ENCODE assay signal across 28 cellular contexts in the genomic region with DNA sequence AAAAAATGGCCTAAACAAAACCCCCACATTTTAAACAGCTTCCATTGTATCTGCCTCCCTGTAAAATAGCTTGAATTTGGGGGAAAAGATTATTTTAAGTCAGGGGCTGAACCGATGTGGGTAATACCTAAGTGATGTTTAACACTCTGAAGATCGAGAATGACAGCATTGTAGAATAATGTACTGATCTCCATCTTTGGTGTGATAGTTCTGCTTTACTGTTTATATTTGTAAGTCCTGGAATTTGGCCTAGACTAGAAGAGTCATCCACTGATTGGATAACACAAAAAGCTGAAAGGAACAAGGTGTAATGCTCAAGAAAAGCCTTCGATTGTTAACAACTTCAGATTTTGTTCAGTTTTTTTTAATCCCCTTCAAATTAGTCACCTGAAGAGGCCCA. TPM values are rescaled to one million over a fixed set of nuclear protein-coding genes. Genes with fewer than 3 reads are reported as not detected.
"Had no signal": no experiment of that assay in that cellular context is flagged by ENCODE, and none has a peak within 500 bp of the region (broad histone marks: within the 10 kb centered on the region; RNA-seq: fewer than 3 reads in every experiment).

No MANE protein-coding gene starts in this region.

- H3K27ac ChIP-seq: KMS-11, SK-N-MC had no signal

- H3K9me3 ChIP-seq: MG63 had no signal

- H3K4me1 Mint-ChIP-seq: activated B cell treated with CpG ODN at 0.5 μM for 24 hours; activated CD4-positive, alpha-beta T cell treated with anti-CD3 and anti-CD28 coated beads, Interleukin-2, amount 10 ng/mL, durations not matched to agents 24 days and 14 days; activated naive CD8-positive, alpha-beta T cell treated with anti-CD3 and anti-CD28 coated beads, Interleukin-2, amount 50 U/mL, for 24 hours had no signal

- H3K4me3 ChIP-seq: MG63, SK-N-MC had no signal

- H3K9ac ChIP-seq: KMS-11 had no signal

- H3K27me3 Mint-ChIP-seq: activated B cell treated with CpG ODN at 0.5 μM for 24 hours had no signal

- H3K4me3 Mint-ChIP-seq: activated B cell treated with CpG ODN at 0.5 μM for 24 hours; activated CD4-positive, alpha-beta T cell treated with anti-CD3 and anti-CD28 coated beads, Interleukin-2, amount 10 ng/mL, durations not matched to agents 24 days and 14 days; activated CD8-positive, alpha-beta memory T cell treated with anti-CD3 and anti-CD28 coated beads, Interleukin-2, amount 10 ng/mL, durations not matched to agents 7 days and 5 days; activated naive CD8-positive, alpha-beta T cell treated with anti-CD3 and anti-CD28 coated beads, Interleukin-2, amount 50 U/mL, for 24 hours; activated T-cell treated with anti-CD3 and anti-CD28 coated beads, Interleukin-2, amount 50 U/mL, for 4 hours; T-helper 2 cell treated with Interferon-gamma antibody and Interleukin-4, amounts not matched to agents 5 μg/mL and 100 μg/mL, for 36 hours had no signal

- H3K36me3 Mint-ChIP-seq: activated CD8-positive, alpha-beta memory T cell treated with anti-CD3 and anti-CD28 coated beads, Interleukin-2, amount 10 ng/mL, durations not matched to agents 7 days and 5 days; activated naive CD4-positive, alpha-beta T cell treated with anti-CD3 and anti-CD28 coated beads, Interleukin-2, amount 50 U/mL, for 72 hours had no signal

- H3K9me3 Mint-ChIP-seq: activated CD4-positive, alpha-beta T cell treated with anti-CD3 and anti-CD28 coated beads, Interleukin-2, amount 10 ng/mL, durations not matched to agents 24 days and 14 days; activated naive CD4-positive, alpha-beta T cell treated with anti-CD3 and anti-CD28 coated beads, Interleukin-2, amount 50 U/mL, for 72 hours; activated naive CD8-positive, alpha-beta T cell treated with anti-CD3 and anti-CD28 coated beads, Interleukin-2, amount 50 U/mL, for 24 hours; activated T-cell treated with anti-CD3 and anti-CD28 coated beads, Interleukin-2, amount 50 U/mL, for 4 hours; T-helper 2 cell treated with Interferon-gamma antibody and Interleukin-4, amounts not matched to agents 5 μg/mL and 100 μg/mL, for 36 hours had no signal

- H3K27me3 ChIP-seq: MG63 had no signal

- H3K4me2 ChIP-seq: KMS-11 had no signal

- H3K36me3 ChIP-seq: MG63 had no signal

- DNase-seq: activated B cell treated with CpG ODN at 0.5 μM for 24 hours; activated CD4-positive, alpha-beta T cell treated with anti-CD3 and anti-CD28 coated beads for 1 hour; activated CD4-positive, alpha-beta T cell treated with anti-CD3 and anti-CD28 coated beads, Interleukin-2, amount 10 ng/mL, durations not matched to agents 24 days and 14 days; activated CD4-positive, alpha-beta T cell treated with anti-CD3 and anti-CD28 coated beads, Interleukin-2, amount 50 U/mL, for 48 hours; activated CD8-positive, alpha-beta memory T cell treated with anti-CD3 and anti-CD28 coated beads, Interleukin-2, amount 10 ng/mL, durations not matched to agents 7 days and 5 days; activated effector memory CD4-positive, alpha-beta T cell treated with anti-CD3 and anti-CD28 coated beads, Interleukin-2, amount 50 U/mL, for 16 hours; activated naive CD4-positive, alpha-beta T cell treated with Interleukin-2 at 50 U/mL for 16 hours; activated naive CD8-positive, alpha-beta T cell treated with anti-CD3 and anti-CD28 coated beads, Interleukin-2, amount 50 U/mL, for 24 hours; activated T-cell treated with anti-CD3 and anti-CD28 coated beads, Interleukin-2, amount 50 U/mL, for 4 hours; caudate nucleus; MG63; NCI-H1105; NCI-H1436; NCI-H1694 treated with DMSO at 0.1 percent for 48 hours; NCI-H2029 treated with DMSO at 0.1 percent for 48 hours; NCI-H345; NCI-H510A; NCI-H526 treated with DMSO at 0.1 percent for 48 hours; NCI-H82; RPMI8226; SW 1271 had no signal

- H3K27ac Mint-ChIP-seq: activated B cell treated with CpG ODN at 0.5 μM for 24 hours; activated CD4-positive, alpha-beta T cell treated with anti-CD3 and anti-CD28 coated beads, Interleukin-2, amount 10 ng/mL, durations not matched to agents 24 days and 14 days; activated CD8-positive, alpha-beta memory T cell treated with anti-CD3 and anti-CD28 coated beads, Interleukin-2, amount 10 ng/mL, durations not matched to agents 7 days and 5 days; activated naive CD4-positive, alpha-beta T cell treated with anti-CD3 and anti-CD28 coated beads, Interleukin-2, amount 50 U/mL, for 72 hours; activated naive CD8-positive, alpha-beta T cell treated with anti-CD3 and anti-CD28 coated beads, Interleukin-2, amount 50 U/mL, for 24 hours; T-helper 2 cell treated with Interferon-gamma antibody and Interleukin-4, amounts not matched to agents 5 μg/mL and 100 μg/mL, for 36 hours had no signal

RNA-seq across cellular contexts. Expression of a gene that starts 53.8 kb away (rescaled TPM):
- total RNA-seq: activated CD4-positive, alpha-beta T cell treated with anti-CD3 and anti-CD28 coated beads, Interleukin-2, amount 10 ng/mL, durations not matched to agents 24 days and 14 days; activated CD8-positive, alpha-beta memory T cell treated with anti-CD3 and anti-CD28 coated beads, Interleukin-2, amount 10 ng/mL, durations not matched to agents 7 days and 5 days; activated naive CD4-positive, alpha-beta T cell treated with anti-CD3 and anti-CD28 coated beads, Interleukin-2, amount 50 U/mL, for 72 hours; activated T-cell treated with anti-CD3 and anti-CD28 coated beads, Interleukin-2, amount 50 U/mL, for 4 hours; chondrocyte; OCI-LY7; T-helper 1 cell treated with Interleukin-12 subunit alpha and Interleukin-12 subunit beta and Interleukin-4 antibody, amounts not matched to agents 30 ng/mL and 1 ng/mL, for 36 hours had no signal
